19 cellular contexts compared by ENCODE assay signal in the genomic region with DNA sequence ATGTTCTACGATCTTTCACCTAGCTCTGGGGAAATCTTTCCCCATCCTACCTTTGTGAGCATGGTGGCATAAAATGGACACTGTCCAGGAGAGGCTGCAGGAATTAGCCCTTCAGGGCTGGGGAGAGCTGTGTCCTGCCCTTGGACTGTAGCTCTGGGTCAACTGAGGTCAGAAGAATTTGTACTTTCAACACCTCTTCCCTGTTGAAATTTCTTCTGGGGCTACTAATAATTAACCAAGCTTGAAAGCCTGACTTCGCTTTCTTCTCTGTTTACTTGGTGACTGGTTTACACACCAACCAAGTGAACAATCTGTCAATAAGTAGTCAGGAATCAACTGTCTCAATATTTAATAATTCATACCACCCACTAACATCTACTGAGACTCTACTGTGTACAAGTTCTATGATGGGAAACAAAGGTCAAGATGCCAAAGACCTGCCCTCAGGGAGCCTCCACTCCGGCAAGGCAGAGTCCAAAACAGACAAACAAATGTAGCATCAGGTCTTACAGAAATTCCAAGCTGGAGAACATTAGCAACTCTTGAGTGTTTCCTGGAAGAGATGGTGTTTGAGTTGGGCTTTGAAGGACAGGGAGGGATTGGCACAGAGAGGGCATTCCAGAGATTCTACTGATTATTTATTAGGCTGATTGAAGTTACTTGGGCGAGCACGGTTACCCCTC.
DNase-seq lines count a peak whose midpoint lies in the region; FAIRE-seq and TF ChIP-seq lines count a peak whose summit lies in the region.
"Had no signal": no experiment of that assay in that cellular context is flagged by ENCODE, and none has a peak within 500 bp of the region (broad histone marks: within the 10 kb centered on the region; RNA-seq: fewer than 3 reads in every experiment).

No MANE protein-coding gene starts in this region.

- H3K4me1 ChIP-seq in Caco-2 = peaks cover 7% of the 10 kb centered on the region
- H3K4me1 ChIP-seq: breast epithelium, transverse colon had no signal

- no peaks in the 10 kb centered on the region for H3K27me3 ChIP-seq in Caco-2 (replicated peaks; ENCODE audit: control insufficient read depth, insufficient read depth, low read length)
- H3K27me3 ChIP-seq: breast epithelium, transverse colon had no signal

- no peaks in the 10 kb centered on the region for H3K27me3 Mint-ChIP-seq in Caco-2 (ENCODE audit: insufficient read depth, unreplicated experiment)
- peaks cover 9% of the 10 kb centered on the region for H3K27me3 Mint-ChIP-seq in progenitor cell of endocrine pancreas
- H3K27me3 Mint-ChIP-seq in activated CD4-positive, alpha-beta memory T cell treated with anti-CD3 and anti-CD28 coated beads, Interleukin-2, amount 10 ng/mL, durations not matched to agents 7 days and 5 days = peaks cover 6% of the 10 kb centered on the region
- H3K27me3 Mint-ChIP-seq: CD4-positive, CD25-positive, alpha-beta regulatory T cell had no signal

- H3K27ac Mint-ChIP-seq in Caco-2 (ENCODE audit: unreplicated experiment) (peak overlapping the region; percentile 26), progenitor cell of endocrine pancreas (peak overlapping the region; percentile 53)
- H3K27ac Mint-ChIP-seq in activated CD4-positive, alpha-beta memory T cell treated with anti-CD3 and anti-CD28 coated beads, Interleukin-2, amount 10 ng/mL, durations not matched to agents 7 days and 5 days = no peak overlapping the region
- H3K27ac Mint-ChIP-seq: CD4-positive, CD25-positive, alpha-beta regulatory T cell had no signal

- H3K9me3 ChIP-seq in Caco-2 = no peaks in the 10 kb centered on the region
- H3K9me3 ChIP-seq: breast epithelium, transverse colon had no signal

- H3K4me3 Mint-ChIP-seq in Caco-2 (ENCODE audit: unreplicated experiment) = no peak overlapping the region
- H3K4me3 Mint-ChIP-seq in progenitor cell of endocrine pancreas (ENCODE audit: low read depth) = no peak overlapping the region
- H3K4me3 Mint-ChIP-seq in activated CD4-positive, alpha-beta memory T cell treated with anti-CD3 and anti-CD28 coated beads, Interleukin-2, amount 10 ng/mL, durations not matched to agents 7 days and 5 days = no peak overlapping the region
- H3K4me3 Mint-ChIP-seq: CD4-positive, CD25-positive, alpha-beta regulatory T cell had no signal

- FAIRE-seq in RCC 7860 (lab: Jason Lieb, UNC) = peak; percentile 77

- DNase-seq in Caco-2 = peak in 1 of 2 experiments; percentile 50
- DNase-seq in RCC 7860 (ENCODE audit: low spot score) = peak; percentile 50
- peak; percentile 58 for DNase-seq in left kidney (ENCODE audit: low read depth, low spot score)
- no peak for DNase-seq in progenitor cell of endocrine pancreas (ENCODE audit: low spot score, unreplicated experiment)
- no peak for DNase-seq in activated T-cell treated with anti-CD3 and anti-CD28 coated beads, Interleukin-2, amount 50 U/mL, for 48 hours
- no peak for DNase-seq in activated T-cell treated with anti-CD3 and anti-CD28 coated beads for 4 hours
- DNase-seq in GM10266 (ENCODE audit: extremely low spot score) = no peak
- no peak for DNase-seq in activated CD4-positive, alpha-beta memory T cell treated with anti-CD3 and anti-CD28 coated beads, Interleukin-2, amount 10 ng/mL, durations not matched to agents 7 days and 5 days
- DNase-seq: activated CD4-positive, alpha-beta T cell treated with anti-CD3 and anti-CD28 coated beads, Interleukin-2, amount 50 U/mL, for 4 hours; activated T-cell treated with anti-CD3 and anti-CD28 coated beads, Interleukin-2, amount 50 U/mL, for 1 hour; CD4-positive, CD25-positive, alpha-beta regulatory T cell; DND-41; midbrain; NCI-H187; nucleus accumbens; stimulated activated CD4-positive, alpha-beta T cell treated with anti-CD3 and anti-CD28 coated beads, Interleukin-4, amount 100 ng/mL, for 24 hours; transverse colon had no signal

- peaks cover 11% of the 10 kb centered on the region for H3K4me1 Mint-ChIP-seq in Caco-2 (ENCODE audit: low read depth, unreplicated experiment)
- peaks cover 20% of the 10 kb centered on the region for H3K4me1 Mint-ChIP-seq in progenitor cell of endocrine pancreas (ENCODE audit: low read depth)
- no peaks in the 10 kb centered on the region for H3K4me1 Mint-ChIP-seq in activated CD4-positive, alpha-beta memory T cell treated with anti-CD3 and anti-CD28 coated beads, Interleukin-2, amount 10 ng/mL, durations not matched to agents 7 days and 5 days
- H3K4me1 Mint-ChIP-seq: CD4-positive, CD25-positive, alpha-beta regulatory T cell had no signal

- H3K36me3 ChIP-seq in Caco-2 (ENCODE audit: control insufficient read depth, insufficient read depth, low read length) = no peaks in the 10 kb centered on the region
- H3K36me3 ChIP-seq: breast epithelium, transverse colon had no signal

- POLR2A ChIA-PET in Caco-2 (lab: Charles Lee) = no interaction called here
- POLR2A ChIA-PET in activated CD4-positive, alpha-beta memory T cell treated with anti-CD3 and anti-CD28 coated beads, Interleukin-2, amount 10 ng/mL, durations not matched to agents 7 days and 5 days (lab: Charles Lee) = no interaction called here

- no TSS peak for BruUV-seq in Caco-2 (replicated peaks; lab: Mats Ljungman, UMichigan)

- intact Hi-C loops in Caco-2 (cut with micrococcal nuclease; ENCODE audit: unreplicated experiment) = no loop called here

- CTCF ChIA-PET in Caco-2 (lab: Charles Lee) = no interaction called here
- CTCF ChIA-PET in activated CD4-positive, alpha-beta memory T cell treated with anti-CD3 and anti-CD28 coated beads, Interleukin-2, amount 10 ng/mL, durations not matched to agents 7 days and 5 days (lab: Charles Lee) = no interaction called here

- H3K36me3 Mint-ChIP-seq in Caco-2 (ENCODE audit: insufficient read depth, unreplicated experiment) = peaks cover 8% of the 10 kb centered on the region
- H3K36me3 Mint-ChIP-seq in progenitor cell of endocrine pancreas (ENCODE audit: insufficient read depth) = no peaks in the 10 kb centered on the region
- H3K36me3 Mint-ChIP-seq in activated CD4-positive, alpha-beta memory T cell treated with anti-CD3 and anti-CD28 coated beads, Interleukin-2, amount 10 ng/mL, durations not matched to agents 7 days and 5 days (ENCODE audit: low read depth) = no peaks in the 10 kb centered on the region
- H3K36me3 Mint-ChIP-seq: activated naive CD4-positive, alpha-beta T cell treated with anti-CD3 and anti-CD28 coated beads, Interleukin-2, amount 50 U/mL, for 72 hours; CD4-positive, CD25-positive, alpha-beta regulatory T cell had no signal

- peaks cover 21% of the 10 kb centered on the region for H3K9me3 Mint-ChIP-seq in Caco-2 (ENCODE audit: unreplicated experiment)
- peaks cover 13% of the 10 kb centered on the region for H3K9me3 Mint-ChIP-seq in progenitor cell of endocrine pancreas (ENCODE audit: low read depth)
- H3K9me3 Mint-ChIP-seq in activated CD4-positive, alpha-beta memory T cell treated with anti-CD3 and anti-CD28 coated beads, Interleukin-2, amount 10 ng/mL, durations not matched to agents 7 days and 5 days = no peaks in the 10 kb centered on the region
- H3K9me3 Mint-ChIP-seq: activated naive CD4-positive, alpha-beta T cell treated with anti-CD3 and anti-CD28 coated beads, Interleukin-2, amount 50 U/mL, for 72 hours had no signal

- TF ChIP-seq CTCF in Caco-2 (IDR thresholded peaks at IDR 0.05; ENCODE audit: insufficient read depth in 1 of 2, low read depth in 1 of 2, low read length in 1 of 2, severe bottlenecking in 1 of 2, unreplicated experiment in 1 of 2) (no peak), progenitor cell of endocrine pancreas (IDR thresholded peaks at IDR 0.05; ENCODE audit: unreplicated experiment) (no peak), GM10266 (IDR thresholded peaks at IDR 0.05; ENCODE audit: control insufficient read depth, insufficient read depth, low read depth, missing control alignments) (no peak)

- no peak overlapping the region for H3K4me3 ChIP-seq in Caco-2 (ENCODE audit: low read depth, low read length)
- H3K4me3 ChIP-seq: breast epithelium, transverse colon had no signal

Comparison
In these comparisons a context has a peak if more than half of its experiments do, and no peak if none do; other contexts are left out.
1. DNase-seq: peak in RCC 7860 (single experiment) and left kidney (single experiment); none in progenitor cell of endocrine pancreas (single experiment), activated T-cell treated with anti-CD3 and anti-CD28 coated beads, Interleukin-2, amount 50 U/mL, for 48 hours (0 of 2), activated T-cell treated with anti-CD3 and anti-CD28 coated beads for 4 hours (single experiment), GM10266 (single experiment) and activated CD4-positive, alpha-beta memory T cell treated with anti-CD3 and anti-CD28 coated beads, Interleukin-2, amount 10 ng/mL, durations not matched to agents 7 days and 5 days (single experiment).